ENCODE assay signal across 19 cellular contexts in the genomic region with DNA sequence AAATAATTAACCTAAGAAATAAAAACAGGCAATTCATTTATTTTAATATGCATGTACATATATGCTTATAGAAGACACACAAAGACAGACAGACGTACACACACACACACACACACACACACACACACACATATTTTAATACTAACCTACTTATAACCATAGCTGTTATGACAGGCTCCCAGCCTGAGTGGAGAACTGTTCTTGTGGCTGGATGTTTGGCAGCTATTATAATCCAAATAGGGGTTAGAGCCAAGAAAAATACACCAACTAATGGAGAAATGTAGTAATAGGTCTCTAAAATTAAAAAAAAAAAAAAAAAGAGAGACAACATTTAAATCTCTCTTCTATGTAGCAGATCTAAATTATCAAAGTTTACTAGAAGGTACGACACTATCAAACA.
DNase-seq lines count a peak whose midpoint lies in the region; ATAC-seq, FAIRE-seq and TF ChIP-seq lines count a peak whose summit lies in the region.
"Had no signal": no experiment of that assay in that cellular context is flagged by ENCODE, and none has a peak within 500 bp of the region (broad histone marks: within the 10 kb centered on the region; RNA-seq: fewer than 3 reads in every experiment).

No MANE protein-coding gene starts in this region.

- intact Hi-C loops in Right ventricle myocardium superior (cut with DNase I) (no loop called here), left ventricle myocardium inferior (cut with micrococcal nuclease) (no loop called here), mammary epithelial cell (cut with micrococcal nuclease) (no loop called here)

- no peak overlapping the region for H3K4me2 ChIP-seq in mammary epithelial cell (ENCODE audit: insufficient read depth, low read depth, low read length)
- H3K4me2 ChIP-seq: A549 had no signal

- BruUV-seq in mammary epithelial cell (replicated peaks; lab: Mats Ljungman, UMichigan) = no TSS peak

- no peaks in the 10 kb centered on the region for H3K27me3 ChIP-seq in left ventricle myocardium inferior (ENCODE audit: low read depth)
- H3K27me3 ChIP-seq in mammary epithelial cell (ENCODE audit: insufficient read depth, low read length) = no peaks in the 10 kb centered on the region
- H3K27me3 ChIP-seq: foreskin keratinocyte, neutrophil, transverse colon had no signal

- no peaks in the 10 kb centered on the region for H4K20me1 ChIP-seq in mammary epithelial cell (ENCODE audit: insufficient read depth, low read length)

- H3K4me3 ChIP-seq in left ventricle myocardium inferior = no peak overlapping the region
- no peak overlapping the region for H3K4me3 ChIP-seq in mammary epithelial cell (replicated peaks in 1 of 3; ENCODE audit: insufficient read depth in 1 of 3, low read depth in 2 of 3, low read length in 3 of 3)
- H3K4me3 ChIP-seq: A549, transverse colon had no signal

- H3K36me3 ChIP-seq in left ventricle myocardium inferior (no peaks in the 10 kb centered on the region), mammary epithelial cell (ENCODE audit: insufficient read depth, low read length) (no peaks in the 10 kb centered on the region)
- H3K36me3 ChIP-seq: neutrophil, transverse colon had no signal

- no peak for DNase-seq in Right ventricle myocardium superior
- no peak for DNase-seq in left ventricle myocardium inferior
- DNase-seq in mammary epithelial cell = peak; percentile 57
- peak; percentile 21 for DNase-seq in hepatic stellate cell (ENCODE audit: low spot score)
- DNase-seq in HuH-7 (ENCODE audit: low spot score) = no peak
- no peak for DNase-seq in stimulated activated CD4-positive, alpha-beta T cell treated with anti-CD3 and anti-CD28 coated beads, Interleukin-4, amount 100 ng/mL, for 24 hours
- no peak for DNase-seq in RCC 7860 (ENCODE audit: low spot score)
- DNase-seq: activated gamma-delta T cell, anterior cingulate cortex, foreskin keratinocyte, NCI-H1092 treated with DMSO at 0.1 percent for 48 hours, NCI-H2171, small intestine, transverse colon had no signal

- no peak for FAIRE-seq in RCC 7860 (lab: Jason Lieb, UNC)
- FAIRE-seq: A549 had no signal

- no peak overlapping the region for H3K27ac ChIP-seq in left ventricle myocardium inferior (replicated peaks)
- no peak overlapping the region for H3K27ac ChIP-seq in mammary epithelial cell (ENCODE audit: insufficient read depth, low read depth, low read length)
- H3K27ac ChIP-seq: A549, foreskin keratinocyte, neutrophil, transverse colon had no signal

- in situ Hi-C loops in mammary epithelial cell (cut with MboI; ENCODE audit: low sequenced_read_pairs in 2 of 2) = loop anchor here in 1 of 2 donors (25.0 kb wide), 2 partner anchors 479 to 679 kb away; no protein-coding TSS in a partner anchor

- TF ChIP-seq CTCF in left ventricle myocardium inferior (IDR thresholded peaks at IDR 0.05; ENCODE audit: borderline replicate concordance) = no peak
- TF ChIP-seq CTCF in mammary epithelial cell (conservative IDR thresholded peaks at IDR 0.05 in 1 of 2, IDR thresholded peaks at IDR 0.05 in 1 of 2; ENCODE audit: extremely low read depth in 1 of 2, insufficient read depth in 1 of 2, low read depth in 1 of 2, low read length in 2 of 2) = no peak

- H2AFZ ChIP-seq in mammary epithelial cell (ENCODE audit: low read depth, low read length) = no peak overlapping the region

- WGBS in mammary epithelial cell (ENCODE audit: low coverage, missing lambda C conversion rate) = 22% methylated on average over 2 of the region's 2 CpGs

- no peak overlapping the region for H3K9ac ChIP-seq in mammary epithelial cell (ENCODE audit: insufficient read depth, low read length)

- H3K9me3 ChIP-seq in left ventricle myocardium inferior (replicated peaks) (no peaks in the 10 kb centered on the region), mammary epithelial cell (replicated peaks; ENCODE audit: insufficient read depth, low read length) (no peaks in the 10 kb centered on the region)
- H3K9me3 ChIP-seq: A549, neutrophil, transverse colon had no signal

- dilution Hi-C loops in mammary epithelial cell (cut with HindIII; ENCODE audit: low sequenced_read_pairs) = no loop called here

- H3K4me1 ChIP-seq in left ventricle myocardium inferior (peaks cover 32% of the 10 kb centered on the region), mammary epithelial cell (ENCODE audit: insufficient read depth, low read length) (peaks cover 6% of the 10 kb centered on the region)

- H3K79me2 ChIP-seq in mammary epithelial cell (ENCODE audit: insufficient read depth, low read length) = no peaks in the 10 kb centered on the region

- peak; percentile 78 for ATAC-seq in Right ventricle myocardium superior (ENCODE audit: poor library complexity)
- ATAC-seq in HG03439 (IDR thresholded peaks at IDR 0.05; ENCODE audit: unreplicated experiment) = no peak
- ATAC-seq: A549; activated CD4-positive, CD25-positive, alpha-beta regulatory T cell treated with anti-CD3 and anti-CD28 coated beads, Interleukin-2, amount 50 U/mL, for 24 hours; foreskin keratinocyte; stimulated activated effector memory CD8-positive, alpha-beta T cell treated with anti-CD3 and anti-CD28 coated beads, Interleukin-12 subunit alpha, Interleukin-12 subunit beta, amount 100 ng/mL, for 72 hours had no signal

- CTCF ChIA-PET in mammary epithelial cell (lab: Charles Lee; ENCODE audit: low non-redundant PET) = no interaction called here

Comparison
In these comparisons a context has a peak if more than half of its experiments do, and no peak if none do; other contexts are left out.
1. DNase-seq: peak in mammary epithelial cell (single experiment) and hepatic stellate cell (single experiment); none in Right ventricle myocardium superior (single experiment), left ventricle myocardium inferior (single experiment), HuH-7 (single experiment), stimulated activated CD4-positive, alpha-beta T cell treated with anti-CD3 and anti-CD28 coated beads, Interleukin-4, amount 100 ng/mL, for 24 hours (single experiment) and RCC 7860 (single experiment).